In genomic region chr4:61200991-61201526, GRCh38 we compare ENCODE assay signal across 8 cellular contexts. TPM values are rescaled to one million over a fixed set of nuclear protein-coding genes. Genes with fewer than 3 reads are reported as not detected.
A peak's percentile ranks its signal among the peaks of the same experiment; 100 is the strongest.
DNase-seq lines count a peak whose midpoint lies in the region; ATAC-seq and TF ChIP-seq lines count a peak whose summit lies in the region.

No MANE protein-coding gene starts in this region.

- H3K9ac ChIP-seq in rectal smooth muscle tissue (ENCODE audit: low read length) (no peak overlapping the region), Karpas-422 (ENCODE audit: low read length) (no peak overlapping the region)

- peaks cover 44% of the 10 kb centered on the region for H3K27me3 ChIP-seq in HL-60 (ENCODE audit: insufficient read depth, poor library complexity, severe bottlenecking)
- H3K27me3 ChIP-seq in WERI-Rb-1 (ENCODE audit: insufficient read depth, low read depth, severe bottlenecking): peaks cover 10% of the 10 kb centered on the region
- H3K27me3 ChIP-seq in right cardiac atrium (ENCODE audit: control insufficient read depth, insufficient read depth): peaks cover 2% of the 10 kb centered on the region
- H3K27me3 ChIP-seq in rectal smooth muscle tissue (ENCODE audit: control insufficient read depth, insufficient read depth, low read length): peaks cover 5% of the 10 kb centered on the region
- no peaks in the 10 kb centered on the region for H3K27me3 ChIP-seq in Karpas-422 (ENCODE audit: low read length)

- H3K36me3 ChIP-seq in WERI-Rb-1 (no peaks in the 10 kb centered on the region), rectal smooth muscle tissue (ENCODE audit: control insufficient read depth, insufficient read depth, low read length) (no peaks in the 10 kb centered on the region), Karpas-422 (ENCODE audit: insufficient read depth, low read length) (no peaks in the 10 kb centered on the region)

- peak; percentile 12 to 33 for DNase-seq in HL-60 (ENCODE audit: low read depth in 1 of 2, low spot score in 1 of 2)
- DNase-seq in WERI-Rb-1: peak; percentile 26
- DNase-seq in right cardiac atrium: peak in 2 of 3 donors; percentile 44 to 55
- DNase-seq in Karpas-422: no peak

- no peak overlapping the region for H3K27ac Mint-ChIP-seq in activated T-helper 17 cell treated with anti-CD3 and anti-CD28 coated beads, Interleukin-2, amount 50 U/mL, for 72 hours

- H2AFZ ChIP-seq in Karpas-422 (ENCODE audit: low read length): no peak overlapping the region

- no peaks in the 10 kb centered on the region for H3K4me1 Mint-ChIP-seq in activated T-helper 17 cell treated with anti-CD3 and anti-CD28 coated beads, Interleukin-2, amount 50 U/mL, for 72 hours

- ATAC-seq in right cardiac atrium (peak in 1 of 2 donors; percentile 49), GM18505 (IDR thresholded peaks at IDR 0.05; ENCODE audit: unreplicated experiment) (no peak), HG03280 (IDR thresholded peaks at IDR 0.05; ENCODE audit: unreplicated experiment) (no peak)
- ATAC-seq in activated T-helper 17 cell treated with anti-CD3 and anti-CD28 coated beads, Interleukin-2, amount 50 U/mL, for 72 hours (replicated peaks): no peak

- TF ChIP-seq CTCF in HL-60 (IDR thresholded peaks at IDR 0.05; ENCODE audit: insufficient read depth, low read length) (no peak), WERI-Rb-1 (IDR thresholded peaks at IDR 0.05; ENCODE audit: low read depth, low read length) (no peak)

- H3K27me3 Mint-ChIP-seq in activated T-helper 17 cell treated with anti-CD3 and anti-CD28 coated beads, Interleukin-2, amount 50 U/mL, for 72 hours: peaks cover 38% of the 10 kb centered on the region

- H3K9me3 ChIP-seq in WERI-Rb-1 (ENCODE audit: severe bottlenecking) (no peaks in the 10 kb centered on the region), right cardiac atrium (ENCODE audit: control insufficient read depth, low read length) (no peaks in the 10 kb centered on the region), Karpas-422 (ENCODE audit: low read length) (peaks cover 15% of the 10 kb centered on the region)

- H3K36me3 Mint-ChIP-seq in activated T-helper 17 cell treated with anti-CD3 and anti-CD28 coated beads, Interleukin-2, amount 50 U/mL, for 72 hours (ENCODE audit: low read depth): peaks cover 5% of the 10 kb centered on the region

- TF ChIP-seq POLR2A in GM18505 (IDR thresholded peaks at IDR 0.05; ENCODE audit: borderline replicate concordance, extremely low read depth, insufficient read depth, insufficient read length): no peak

- H3K4me2 ChIP-seq in Karpas-422 (ENCODE audit: low read depth, low read length, poor library complexity, severe bottlenecking): no peak overlapping the region

- peaks cover 4% of the 10 kb centered on the region for H3K9me3 Mint-ChIP-seq in activated T-helper 17 cell treated with anti-CD3 and anti-CD28 coated beads, Interleukin-2, amount 50 U/mL, for 72 hours

- H3K4me3 Mint-ChIP-seq in activated T-helper 17 cell treated with anti-CD3 and anti-CD28 coated beads, Interleukin-2, amount 50 U/mL, for 72 hours: no peak overlapping the region

- H3K4me3 ChIP-seq in HL-60 (replicated peaks; ENCODE audit: insufficient read depth, low read length): peak overlapping the region; percentile 43
- H3K4me3 ChIP-seq in WERI-Rb-1 (ENCODE audit: low read depth, low read length): peak overlapping the region; percentile 76
- H3K4me3 ChIP-seq in right cardiac atrium (ENCODE audit: low read length): peak overlapping the region; percentile 54
- peak overlapping the region; percentile 63 for H3K4me3 ChIP-seq in rectal smooth muscle tissue (ENCODE audit: low read length)
- H3K4me3 ChIP-seq in Karpas-422 (ENCODE audit: low read length): no peak overlapping the region

- WGBS in right cardiac atrium: 2% methylated on average over 31 of the region's 31 CpGs

- H3K9me2 ChIP-seq in Karpas-422 (replicated peaks; ENCODE audit: insufficient read depth, low read length): no peaks in the 10 kb centered on the region

- intact Hi-C loops in right cardiac atrium (cut with DNase I): no loop called here

- no peaks in the 10 kb centered on the region for H3K79me2 ChIP-seq in Karpas-422 (ENCODE audit: low read length)

- H3K27ac ChIP-seq in HL-60 (replicated peaks) (no peak overlapping the region), WERI-Rb-1 (no peak overlapping the region), right cardiac atrium (ENCODE audit: low read length) (no peak overlapping the region), rectal smooth muscle tissue (ENCODE audit: low read depth, low read length) (no peak overlapping the region), Karpas-422 (ENCODE audit: low read length) (no peak overlapping the region)

- H3K4me1 ChIP-seq in right cardiac atrium (ENCODE audit: control insufficient read depth, insufficient read depth, low read length): no peaks in the 10 kb centered on the region
- H3K4me1 ChIP-seq in rectal smooth muscle tissue (ENCODE audit: control insufficient read depth, insufficient read depth, low read length): no peaks in the 10 kb centered on the region
- no peaks in the 10 kb centered on the region for H3K4me1 ChIP-seq in Karpas-422 (ENCODE audit: low read length)

- H4K20me1 ChIP-seq in Karpas-422 (ENCODE audit: insufficient read depth, low read depth, low read length): no peaks in the 10 kb centered on the region

RNA-seq across cellular contexts. Expression of gene ADGRL3, which starts 0.9 kb away (rescaled TPM):
- 1 to 10 TPM; 1.4 to 3.8 (median 3.2) TPM for total RNA-seq in right cardiac atrium
- polyA plus RNA-seq in right cardiac atrium: 0.52 TPM
- total RNA-seq in Karpas-422 (2014; rRNA removed; shearing (Covaris generic); ENCODE audit: low replicate concordance): not detected in 2 replicates
- not detected for total RNA-seq in activated T-helper 17 cell treated with anti-CD3 and anti-CD28 coated beads, Interleukin-2, amount 50 U/mL, for 72 hours
